12 cellular contexts compared by ENCODE assay signal in the genomic region with DNA sequence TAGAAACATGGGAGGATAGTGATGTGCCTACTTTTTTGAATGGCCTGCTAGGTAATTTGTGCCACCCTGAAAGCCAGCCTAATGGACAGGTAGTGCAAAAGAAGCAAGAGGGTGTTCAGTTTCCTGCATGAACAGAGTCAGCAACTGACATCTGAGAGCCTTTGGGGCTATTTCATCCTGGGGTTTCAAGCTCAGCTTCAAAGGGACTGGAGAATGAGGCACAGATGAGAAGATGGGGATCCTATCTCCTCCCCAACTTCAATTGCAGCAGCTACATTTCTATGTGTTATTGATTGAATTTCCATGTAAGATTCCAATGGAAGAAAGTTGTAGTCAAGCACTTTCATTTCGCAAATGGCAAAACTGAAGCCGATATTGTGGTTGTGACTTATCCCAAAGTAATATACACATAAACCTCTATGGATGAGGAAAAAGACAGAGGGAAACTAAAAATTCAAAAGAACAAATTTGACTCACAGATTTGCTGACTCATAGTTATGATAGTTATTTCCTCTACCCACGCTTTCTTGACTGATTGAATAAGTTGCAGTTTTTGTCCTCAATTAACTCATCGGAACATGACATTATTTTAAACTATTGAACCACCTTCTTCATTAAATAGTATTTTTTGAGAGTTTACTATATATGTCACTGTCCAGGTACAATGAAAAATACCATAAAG. TPM values are rescaled to one million over a fixed set of nuclear protein-coding genes. Genes with fewer than 3 reads are reported as not detected.
DNase-seq lines count a peak whose midpoint lies in the region; ATAC-seq and TF ChIP-seq lines count a peak whose summit lies in the region.
"Had no signal": no experiment of that assay in that cellular context is flagged by ENCODE, and none has a peak within 500 bp of the region (broad histone marks: within the 10 kb centered on the region; RNA-seq: fewer than 3 reads in every experiment).

No MANE protein-coding gene starts in this region.

- H3K27me3 ChIP-seq in HCT116 (ENCODE audit: insufficient read depth, low read length) (no peaks in the 10 kb centered on the region), Karpas-422 (ENCODE audit: low read length) (no peaks in the 10 kb centered on the region)
- H3K27me3 ChIP-seq: spleen had no signal

- POLR2A ChIA-PET in HCT116 (lab: Charles Lee): no interaction called here

- CTCF ChIA-PET in HCT116 (lab: Charles Lee): no interaction called here

- no peaks in the 10 kb centered on the region for H3K79me2 ChIP-seq in HCT116 (ENCODE audit: insufficient read depth, low read length)
- H3K79me2 ChIP-seq in Karpas-422 (ENCODE audit: low read length): no peaks in the 10 kb centered on the region

- RAD21 ChIA-PET in HCT116 (lab: Charles Lee; ENCODE audit: low non-redundant PET in 1 of 2, low total read pairs in 2 of 2, uncharacterized antibody in 2 of 2, unreplicated experiment in 2 of 2): no interaction called here

- H3K4me1 ChIP-seq in HCT116 (ENCODE audit: control insufficient read depth in 1 of 2, insufficient read depth in 2 of 2, low read length in 2 of 2) (peaks cover 8 to 20% of the 10 kb centered on the region in 2 experiments; a peak in 3 of 4 replicates), Karpas-422 (ENCODE audit: low read length) (no peaks in the 10 kb centered on the region)

- TF ChIP-seq CTCF in HCT116 (IDR thresholded peaks at IDR 0.05 in 2 of 3, conservative IDR thresholded peaks at IDR 0.05 in 1 of 3; ENCODE audit: borderline replicate concordance in 1 of 3, insufficient read depth in 1 of 3, low read depth in 2 of 3, low read length in 2 of 3): no peak

- H4K20me1 ChIP-seq in HCT116 (ENCODE audit: insufficient read depth) (no peaks in the 10 kb centered on the region), Karpas-422 (ENCODE audit: insufficient read depth, low read depth, low read length) (no peaks in the 10 kb centered on the region)

- intact Hi-C loops in HCT116 (cut with micrococcal nuclease): no loop called here

- H3K9ac ChIP-seq in HCT116 (ENCODE audit: low read length) (no peak overlapping the region), Karpas-422 (ENCODE audit: low read length) (no peak overlapping the region)
- H3K9ac ChIP-seq: KMS-11 had no signal

- peak overlapping the region in 1 of 2 experiments; percentile 24; a peak in 2 of 4 replicates for H3K4me3 ChIP-seq in HCT116 (replicated peaks in 1 of 2; ENCODE audit: low read depth in 1 of 2, low read length in 2 of 2)
- no peak overlapping the region for H3K4me3 ChIP-seq in Karpas-422 (ENCODE audit: low read length)
- H3K4me3 ChIP-seq: spleen had no signal

- no peaks in the 10 kb centered on the region for H3K9me3 ChIP-seq in HCT116 (ENCODE audit: control insufficient read depth in 1 of 2, insufficient read depth in 1 of 2, low read depth in 1 of 2, low read length in 2 of 2)
- no peaks in the 10 kb centered on the region for H3K9me3 ChIP-seq in Karpas-422 (ENCODE audit: low read length)
- H3K9me3 ChIP-seq: spleen had no signal

- no peaks in the 10 kb centered on the region; the same call in 1 of the 2 replicates for H3K9me2 ChIP-seq in HCT116 (ENCODE audit: insufficient read depth)
- H3K9me2 ChIP-seq in Karpas-422 (replicated peaks; ENCODE audit: insufficient read depth, low read length): no peaks in the 10 kb centered on the region

- ATAC-seq in HCT116 (peak; percentile 49; the same call in 1 of the 2 replicates), GM21360 (IDR thresholded peaks at IDR 0.05; ENCODE audit: unreplicated experiment) (no peak)
- ATAC-seq: Panc1 had no signal

- BruUV-seq in HCT116 (replicated peaks; lab: Mats Ljungman, UMichigan): no TSS peak

- DNase-seq in AG08396 (ENCODE audit: low spot score): peak; percentile 24
- DNase-seq in HCT116 (ENCODE audit: low read depth, low spot score): peak; percentile 10
- peak; percentile 30 for DNase-seq in amniotic stem cell (lab: John Stamatoyannopoulos, UW)
- peak; percentile 28 for DNase-seq in hepatic stellate cell (ENCODE audit: low spot score)
- no peak for DNase-seq in NCI-H82 treated with DMSO at 0.1 percent for 48 hours (lab: John Stamatoyannopoulos, UW; ENCODE audit: unreplicated experiment)
- DNase-seq in stimulated activated CD4-positive, alpha-beta T cell treated with anti-CD3 and anti-CD28 coated beads, Interleukin-1b, Interleukin-23, amount 100 ng/mL, for 48 hours: no peak
- no peak for DNase-seq in Karpas-422
- DNase-seq: activated CD4-positive, alpha-beta T cell treated with anti-CD3 and anti-CD28 coated beads, Interleukin-2, amount 10 ng/mL, durations not matched to agents 7 days and 5 days; spleen had no signal

- H3K4me2 ChIP-seq in HCT116 (ENCODE audit: low read length): peak overlapping the region; percentile 58
- H3K4me2 ChIP-seq in Karpas-422 (ENCODE audit: low read depth, low read length, poor library complexity, severe bottlenecking): no peak overlapping the region
- H3K4me2 ChIP-seq: KMS-11 had no signal

- no peak for TF ChIP-seq RAD21 in HCT116 (IDR thresholded peaks at IDR 0.05; ENCODE audit: low read depth)

- no peak for TF ChIP-seq POLR2A in HCT116 (IDR thresholded peaks at IDR 0.05; ENCODE audit: borderline replicate concordance, extremely low read depth, insufficient read depth, insufficient read length)

- peak overlapping the region; percentile 87 for H2AFZ ChIP-seq in HCT116 (ENCODE audit: low read depth, low read length, poor library complexity, severe bottlenecking)
- no peak overlapping the region for H2AFZ ChIP-seq in Karpas-422 (ENCODE audit: low read length)

- H3K36me3 ChIP-seq in HCT116 (ENCODE audit: control insufficient read depth in 1 of 2, insufficient read depth in 2 of 2, low read length in 2 of 2) (no peaks in the 10 kb centered on the region), Karpas-422 (ENCODE audit: insufficient read depth, low read length) (no peaks in the 10 kb centered on the region)
- H3K36me3 ChIP-seq: spleen had no signal

- H3K27ac ChIP-seq in HCT116 (ENCODE audit: low read depth, low read length) (peak overlapping the region; percentile 37; the same call in 1 of the 2 replicates), Karpas-422 (ENCODE audit: low read length) (no peak overlapping the region)
- H3K27ac ChIP-seq: KMS-11, spleen had no signal

TF ChIP-seq in HCT116, 20 proteins besides CTCF, POLR2A, EP300 and RAD21 (continues in another document):
- no peak for TF ChIP-seq TCF7L2 (IDR thresholded peaks at IDR 0.05; ENCODE audit: borderline replicate concordance, extremely low read depth, insufficient read depth, insufficient read length)
- TF ChIP-seq FOSL1 (IDR thresholded peaks at IDR 0.05; ENCODE audit: low read depth): no peak; the same call in 1 of the 2 replicates
- TF ChIP-seq CBX3 (IDR thresholded peaks at IDR 0.05; ENCODE audit: low read depth): no peak
- no peak for TF ChIP-seq EZH2 (IDR thresholded peaks at IDR 0.05)
- TF ChIP-seq, protein P1, sequence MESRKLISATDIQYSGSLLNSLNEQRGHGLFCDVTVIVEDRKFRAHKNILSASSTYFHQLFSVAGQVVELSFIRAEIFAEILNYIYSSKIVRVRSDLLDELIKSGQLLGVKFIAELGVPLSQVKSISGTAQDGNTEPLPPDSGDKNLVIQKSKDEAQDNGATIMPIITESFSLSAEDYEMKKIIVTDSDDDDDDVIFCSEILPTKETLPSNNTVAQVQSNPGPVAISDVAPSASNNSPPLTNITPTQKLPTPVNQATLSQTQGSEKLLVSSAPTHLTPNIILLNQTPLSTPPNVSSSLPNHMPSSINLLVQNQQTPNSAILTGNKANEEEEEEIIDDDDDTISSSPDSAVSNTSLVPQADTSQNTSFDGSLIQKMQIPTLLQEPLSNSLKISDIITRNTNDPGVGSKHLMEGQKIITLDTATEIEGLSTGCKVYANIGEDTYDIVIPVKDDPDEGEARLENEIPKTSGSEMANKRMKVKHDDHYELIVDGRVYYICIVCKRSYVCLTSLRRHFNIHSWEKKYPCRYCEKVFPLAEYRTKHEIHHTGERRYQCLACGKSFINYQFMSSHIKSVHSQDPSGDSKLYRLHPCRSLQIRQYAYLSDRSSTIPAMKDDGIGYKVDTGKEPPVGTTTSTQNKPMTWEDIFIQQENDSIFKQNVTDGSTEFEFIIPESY (IDR thresholded peaks at IDR 0.05; ENCODE audit: extremely low read depth, insufficient replicate concordance, low read length): no peak
- TF ChIP-seq ZFX (IDR thresholded peaks at IDR 0.05): no peak
- TF ChIP-seq CEBPB (IDR thresholded peaks at IDR 0.05; ENCODE audit: low read depth): no peak; the same call in 1 of the 2 replicates
- no peak for TF ChIP-seq ZNF274 (IDR thresholded peaks at IDR 0.05; ENCODE audit: low read depth, low read length)
- no peak for TF ChIP-seq POLR2AphosphoS5 (IDR thresholded peaks at IDR 0.05; ENCODE audit: low read depth, low read length)
- TF ChIP-seq EGR1 (IDR thresholded peaks at IDR 0.05; ENCODE audit: low read depth): peak; percentile 80
- TF ChIP-seq ELF1 (IDR thresholded peaks at IDR 0.05; ENCODE audit: borderline replicate concordance, low read depth): no peak
- no peak for TF ChIP-seq EZH2phosphoT487 (IDR thresholded peaks at IDR 0.05; ENCODE audit: borderline replicate concordance)
- TF ChIP-seq, protein P2, sequence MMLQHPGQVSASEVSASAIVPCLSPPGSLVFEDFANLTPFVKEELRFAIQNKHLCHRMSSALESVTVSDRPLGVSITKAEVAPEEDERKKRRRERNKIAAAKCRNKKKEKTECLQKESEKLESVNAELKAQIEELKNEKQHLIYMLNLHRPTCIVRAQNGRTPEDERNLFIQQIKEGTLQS (IDR thresholded peaks at IDR 0.05): no peak
- no peak for TF ChIP-seq YY1 (IDR thresholded peaks at IDR 0.05; ENCODE audit: extremely low read depth, insufficient replicate concordance, low read depth, low read length)
- peak; percentile 49; the same call in 1 of the 2 replicates for TF ChIP-seq SP1 (IDR thresholded peaks at IDR 0.05; ENCODE audit: low read depth)
- no peak for TF ChIP-seq SRF (IDR thresholded peaks at IDR 0.05; ENCODE audit: low read depth)
- no peak for TF ChIP-seq SIN3A (IDR thresholded peaks at IDR 0.05; ENCODE audit: low read depth)
- TF ChIP-seq JUND (IDR thresholded peaks at IDR 0.05): peak; percentile 46
- TF ChIP-seq, protein P3, sequence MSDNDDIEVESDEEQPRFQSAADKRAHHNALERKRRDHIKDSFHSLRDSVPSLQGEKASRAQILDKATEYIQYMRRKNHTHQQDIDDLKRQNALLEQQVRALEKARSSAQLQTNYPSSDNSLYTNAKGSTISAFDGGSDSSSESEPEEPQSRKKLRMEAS (IDR thresholded peaks at IDR 0.05): no peak; the same call in 1 of the 2 replicates

RNA-seq across cellular contexts. Expression of a gene that starts 42.6 kb away (rescaled TPM):
- total RNA-seq in HCT116 (2021; ENCODE audit: unreplicated experiment): 3.8 TPM
- polyA plus RNA-seq in HCT116 (2012): 8.8 and 14.0 TPM in 2 replicates
- 0.71 TPM in 1 of 2 replicates, not detected in the other for total RNA-seq in Karpas-422 (2014; rRNA removed; shearing (Covaris generic); ENCODE audit: low replicate concordance)

Comparison
In these comparisons a context has a peak if more than half of its experiments do, and no peak if none do; other contexts are left out.
1. DNase-seq: peak in AG08396 (single experiment), HCT116 (single experiment), amniotic stem cell (single experiment) and hepatic stellate cell (single experiment); none in NCI-H82 treated with DMSO at 0.1 percent for 48 hours (single experiment), stimulated activated CD4-positive, alpha-beta T cell treated with anti-CD3 and anti-CD28 coated beads, Interleukin-1b, Interleukin-23, amount 100 ng/mL, for 48 hours (single experiment) and Karpas-422 (single experiment).